19 cellular contexts compared by ENCODE assay signal in genomic region chr7:56110611-56111010, GRCh38. TPM values are rescaled to one million over a fixed set of nuclear protein-coding genes. Genes with fewer than 3 reads are reported as not detected.
DNase-seq lines count a peak whose midpoint lies in the region; ATAC-seq and TF ChIP-seq lines count a peak whose summit lies in the region.
"Had no signal": no experiment of that assay in that cellular context is flagged by ENCODE, and none has a peak within 500 bp of the region (broad histone marks: within the 10 kb centered on the region; RNA-seq: fewer than 3 reads in every experiment).

No MANE protein-coding gene starts in this region.

- H3K36me3 ChIP-seq in OCI-LY7 (ENCODE audit: insufficient read depth, low read length): no peaks in the 10 kb centered on the region

- no peaks in the 10 kb centered on the region; the same call in 1 of the 2 replicates for H3K9me2 ChIP-seq in OCI-LY7 (ENCODE audit: insufficient read depth, low read length)

- POLR2A ChIA-PET in OCI-LY7 (lab: Charles Lee): no interaction called here

- peaks cover 2% of the 10 kb centered on the region for H3K27me3 ChIP-seq in foreskin keratinocyte

- peak overlapping the region; percentile 32 for H3K4me2 ChIP-seq in OCI-LY7 (ENCODE audit: low read length)

- H3K79me2 ChIP-seq in OCI-LY7 (ENCODE audit: insufficient read depth, low read depth, low read length): peaks cover 7% of the 10 kb centered on the region

- BruUV-seq in OCI-LY7 (replicated peaks; lab: Mats Ljungman, UMichigan): no TSS peak

- intact Hi-C loops in OCI-LY7 (cut with micrococcal nuclease; ENCODE audit: unreplicated experiment): loop anchor here (5.0 kb wide), 1 partner anchor 743 kb away; the partner anchor contains the start of gene LANCL2

- no peak overlapping the region for H3K4me3 ChIP-seq in OCI-LY7 (ENCODE audit: low read depth, low read length, poor library complexity, severe bottlenecking)

- peak; percentile 20 for DNase-seq in activated CD4-positive, alpha-beta T cell treated with anti-CD3 and anti-CD28 coated beads for 48 hours
- no peak for DNase-seq in activated CD4-positive, alpha-beta T cell treated with anti-CD3 and anti-CD28 coated beads for 1 hour
- peak; percentile 17 for DNase-seq in stimulated activated CD4-positive, alpha-beta T cell treated with anti-CD3 and anti-CD28 coated beads, Interleukin-1b, Interleukin-23, amount 100 ng/mL, for 48 hours
- DNase-seq in stimulated activated CD4-positive, alpha-beta T cell treated with anti-CD3 and anti-CD28 coated beads, Interleukin-4, amount 100 ng/mL, for 24 hours: no peak
- peak; percentile 55 for DNase-seq in OCI-LY7 (ENCODE audit: low spot score)
- DNase-seq in foreskin keratinocyte: no peak
- no peak for DNase-seq in putamen (ENCODE audit: low spot score)
- DNase-seq: Caco-2, DND-41, GDM1, HCEC 1CT, Karpas-422, NCI-H1417, NCI-H1930, NCI-H524 had no signal

- H3K4me1 ChIP-seq in OCI-LY7 (ENCODE audit: insufficient read depth, low read length, poor library complexity, severe bottlenecking) (peaks cover 15% of the 10 kb centered on the region), foreskin keratinocyte (no peaks in the 10 kb centered on the region)

- no peak for ATAC-seq in foreskin keratinocyte
- ATAC-seq: HepG2, Right ventricle myocardium inferior had no signal

- TF ChIP-seq CTCF in OCI-LY7 (conservative IDR thresholded peaks at IDR 0.05; ENCODE audit: low read length) (no peak), foreskin keratinocyte (conservative IDR thresholded peaks at IDR 0.05) (no peak)

- H3K9me3 ChIP-seq in OCI-LY7 (ENCODE audit: low read length): 0 out of 2 replicates have a peak, but pooled peaks cover 5% of the 10 kb centered on the region
- H3K9me3 ChIP-seq: Caco-2 had no signal

- peak overlapping the region; percentile 79; the same call in 1 of the 2 replicates for H2AFZ ChIP-seq in OCI-LY7 (ENCODE audit: low read length)

- CTCF ChIA-PET in OCI-LY7 (lab: Charles Lee; ENCODE audit: unreplicated experiment): no interaction called here

- no peaks in the 10 kb centered on the region for H4K20me1 ChIP-seq in OCI-LY7 (ENCODE audit: insufficient read depth, low read length)

- H3K27ac ChIP-seq in OCI-LY7 (ENCODE audit: low read depth, low read length, poor library complexity, severe bottlenecking): no peak overlapping the region
- H3K27ac ChIP-seq in foreskin keratinocyte: no peak overlapping the region

RNA-seq across cellular contexts. Expression of gene CHCHD2, which starts 4.3 kb away (rescaled TPM):
- 381 and 517 TPM in 2 replicates for total RNA-seq in OCI-LY7 (2014; rRNA removed; shearing (Covaris generic))
- total RNA-seq in OCI-LY7 (2022): 478 and 522 TPM in 2 replicates
- 536 and 559 TPM in 2 replicates for total RNA-seq in foreskin keratinocyte
- 694 and 786 TPM in 2 replicates for polyA plus RNA-seq in foreskin keratinocyte

RNA-seq across cellular contexts. Expression of gene NUPR2, which starts 5.6 kb away (rescaled TPM):
- not detected in 2 replicates for total RNA-seq in OCI-LY7 (2014; rRNA removed; shearing (Covaris generic))
- total RNA-seq in OCI-LY7 (2022): not detected in 2 replicates
- not detected in 2 replicates for total RNA-seq in foreskin keratinocyte
- polyA plus RNA-seq in foreskin keratinocyte: not detected in 2 replicates
- total RNA-seq: A673, Caco-2, HepG2, Right ventricle myocardium inferior had no signal
- polyA plus RNA-seq: CD14-positive monocyte, HepG2 had no signal

RNA-seq across cellular contexts. Expression of gene PHKG1, which starts 17.9 kb away (rescaled TPM):
- total RNA-seq in OCI-LY7 (2014; rRNA removed; shearing (Covaris generic)): 1.8 and 5.6 TPM in 2 replicates
- total RNA-seq in OCI-LY7 (2022) (2.2 and 3.3 TPM in 2 replicates), foreskin keratinocyte (0.35 and 0.41 TPM in 2 replicates)
- polyA plus RNA-seq in foreskin keratinocyte: 0.19 and 0.38 TPM in 2 replicates
- polyA plus RNA-seq: CD14-positive monocyte had no signal

RNA-seq across cellular contexts. Expression of gene SUMF2, which starts 46.5 kb away (rescaled TPM):
- 46.4 and 60.8 TPM in 2 replicates for total RNA-seq in OCI-LY7 (2014; rRNA removed; shearing (Covaris generic))
- total RNA-seq in OCI-LY7 (2022) (107 and 110 TPM in 2 replicates), foreskin keratinocyte (97.4 and 109 TPM in 2 replicates)
- polyA plus RNA-seq in foreskin keratinocyte: 91.6 and 105 TPM in 2 replicates

RNA-seq across cellular contexts. Expression of gene CCT6A, which starts 59.0 kb away (rescaled TPM):
- 151 and 196 TPM in 2 replicates for total RNA-seq in OCI-LY7 (2014; rRNA removed; shearing (Covaris generic))
- 181 and 219 TPM in 2 replicates for total RNA-seq in OCI-LY7 (2022)
- total RNA-seq in foreskin keratinocyte: 253 and 295 TPM in 2 replicates
- polyA plus RNA-seq in foreskin keratinocyte: 242 and 266 TPM in 2 replicates

Comparison
In these comparisons a context has a peak if more than half of its experiments do, and no peak if none do; other contexts are left out.
1. DNase-seq: peak in activated CD4-positive, alpha-beta T cell treated with anti-CD3 and anti-CD28 coated beads for 48 hours (single experiment), stimulated activated CD4-positive, alpha-beta T cell treated with anti-CD3 and anti-CD28 coated beads, Interleukin-1b, Interleukin-23, amount 100 ng/mL, for 48 hours (single experiment) and OCI-LY7 (single experiment); none in activated CD4-positive, alpha-beta T cell treated with anti-CD3 and anti-CD28 coated beads for 1 hour (single experiment), stimulated activated CD4-positive, alpha-beta T cell treated with anti-CD3 and anti-CD28 coated beads, Interleukin-4, amount 100 ng/mL, for 24 hours (single experiment), foreskin keratinocyte (0 of 2) and putamen (single experiment).